1 cellular context compared by ENCODE assay signal in the genomic region with DNA sequence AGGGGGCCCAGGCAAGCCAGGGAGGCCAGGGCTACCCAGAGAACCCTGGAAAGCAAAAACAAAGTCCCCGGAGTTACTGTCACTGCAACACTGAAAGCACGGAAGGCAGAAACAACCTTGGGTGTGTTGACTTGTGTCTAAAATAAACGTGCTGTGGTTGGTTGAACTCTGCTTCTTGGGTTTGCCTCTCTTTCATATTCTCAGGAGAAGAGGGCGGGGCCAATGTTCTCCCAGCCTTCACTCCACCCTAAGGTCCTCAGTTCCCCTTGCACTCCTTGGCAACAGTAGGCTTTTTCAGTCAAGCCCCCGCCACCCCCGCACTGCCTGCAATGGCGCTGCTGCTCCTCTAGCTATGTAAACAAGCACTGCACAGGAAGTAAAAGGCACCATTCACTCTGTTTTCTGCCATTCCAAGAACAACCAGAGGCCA.
TF ChIP-seq lines count a peak whose summit lies in the region.

No MANE protein-coding gene starts in this region.

TF ChIP-seq in GM23338, 12 proteins besides CTCF, POLR2A, EP300 and RAD21 (continued from another document):
- TF ChIP-seq ZNF462 (CRISPR knock-in tag; IDR thresholded peaks at IDR 0.05), result no peak
- no peak for TF ChIP-seq ZNF114 (CRISPR knock-in tag; IDR thresholded peaks at IDR 0.05)
